Comparison of ENCODE assay signal across 9 cellular contexts in genomic region chrX:73562458-73562857, GRCh38. TPM values are rescaled to one million over a fixed set of nuclear protein-coding genes. Genes with fewer than 3 reads are reported as not detected.
A peak's percentile ranks its signal among the peaks of the same experiment; 100 is the strongest.
DNase-seq lines count a peak whose midpoint lies in the region; ATAC-seq, FAIRE-seq and TF ChIP-seq lines count a peak whose summit lies in the region.
"Had no signal": no experiment of that assay in that cellular context is flagged by ENCODE, and none has a peak within 500 bp of the region (broad histone marks: within the 10 kb centered on the region; RNA-seq: fewer than 3 reads in every experiment).

No MANE protein-coding gene starts in this region.

- no peak for DNase-seq in activated CD4-positive, alpha-beta T cell treated with anti-CD3 and anti-CD28 coated beads, Interleukin-2, amount 10 ng/mL, durations not matched to agents 24 days and 14 days
- no peak for DNase-seq in activated CD4-positive, alpha-beta T cell treated with anti-CD3 and anti-CD28 coated beads for 1 hour
- no peak for DNase-seq in NT2/D1 (ENCODE audit: low read depth, low spot score)
- no peak for DNase-seq in endothelial cell of umbilical vein (ENCODE audit: low read depth, low spot score)
- DNase-seq in ovary, result no peak
- DNase-seq in dermis blood vessel endothelial cell, result no peak
- DNase-seq in COR-L47 (lab: John Stamatoyannopoulos, UW), result no peak

- H3K4me3 ChIP-seq in NT2/D1 (ENCODE audit: insufficient read length, low read depth) (peak overlapping the region; percentile 54), endothelial cell of umbilical vein (replicated peaks in 1 of 3; ENCODE audit: insufficient read depth in 1 of 3, low read depth in 1 of 3, low read length in 3 of 3) (peak overlapping the region; percentile 61 to 87 (median 85)), ovary (peak overlapping the region; percentile 60)

- no peaks in the 10 kb centered on the region for H3K27me3 Mint-ChIP-seq in activated CD4-positive, alpha-beta T cell treated with anti-CD3 and anti-CD28 coated beads, Interleukin-2, amount 10 ng/mL, durations not matched to agents 24 days and 14 days

- CTCF ChIA-PET in endothelial cell of umbilical vein (lab: Charles Lee), result no interaction called here

- H2AFZ ChIP-seq in endothelial cell of umbilical vein (ENCODE audit: low read depth, low read length), result peak overlapping the region; percentile 80

- BruUV-seq in endothelial cell of umbilical vein (replicated peaks; lab: Mats Ljungman, UMichigan), result TSS peak; percentile 51

- H3K36me3 Mint-ChIP-seq in activated CD4-positive, alpha-beta T cell treated with anti-CD3 and anti-CD28 coated beads, Interleukin-2, amount 10 ng/mL, durations not matched to agents 24 days and 14 days (ENCODE audit: low read depth), result peaks cover 5% of the 10 kb centered on the region

- no peaks in the 10 kb centered on the region for H4K20me1 ChIP-seq in endothelial cell of umbilical vein (replicated peaks; ENCODE audit: control insufficient read depth, extremely low read depth, insufficient read depth, low read length)

- TF ChIP-seq CTCF in endothelial cell of umbilical vein (IDR thresholded peaks at IDR 0.05; ENCODE audit: extremely low read depth in 1 of 2, insufficient read depth in 1 of 2, low read depth in 1 of 2, low read length in 2 of 2) (no peak), ovary (IDR thresholded peaks at IDR 0.05) (no peak)

- H3K27me3 ChIP-seq in NT2/D1 (ENCODE audit: insufficient read depth, insufficient read length), result no peaks in the 10 kb centered on the region
- H3K27me3 ChIP-seq in endothelial cell of umbilical vein (ENCODE audit: control insufficient read depth in 2 of 2, insufficient read depth in 2 of 2, low read length in 2 of 2), result no peaks in the 10 kb centered on the region
- H3K27me3 ChIP-seq in ovary, result no peaks in the 10 kb centered on the region

- TF ChIP-seq POLR2A in endothelial cell of umbilical vein (IDR thresholded peaks at IDR 0.05; ENCODE audit: low read depth, low read length), result no peak
- TF ChIP-seq POLR2A in ovary (IDR thresholded peaks at IDR 0.05), result no peak

- dilution Hi-C loops in endothelial cell of umbilical vein (cut with MboI; ENCODE audit: extremely low pct_ligation_motif_present, low sequenced_read_pairs), result no loop called here

- no peaks in the 10 kb centered on the region for H3K36me3 ChIP-seq in NT2/D1 (ENCODE audit: insufficient read depth, insufficient read length, low read length)
- no peaks in the 10 kb centered on the region for H3K36me3 ChIP-seq in endothelial cell of umbilical vein (ENCODE audit: control insufficient read depth in 2 of 2, extremely low read depth in 1 of 2, insufficient read depth in 2 of 2, low read length in 2 of 2)
- H3K36me3 ChIP-seq in ovary, result no peaks in the 10 kb centered on the region

- H3K9me3 ChIP-seq in NT2/D1 (ENCODE audit: insufficient read depth, low read length) (no peaks in the 10 kb centered on the region), endothelial cell of umbilical vein (replicated peaks; ENCODE audit: control insufficient read depth, insufficient read depth, low read length) (no peaks in the 10 kb centered on the region), ovary (no peaks in the 10 kb centered on the region)

- H3K4me1 Mint-ChIP-seq in activated CD4-positive, alpha-beta T cell treated with anti-CD3 and anti-CD28 coated beads, Interleukin-2, amount 10 ng/mL, durations not matched to agents 24 days and 14 days, result peaks cover 11% of the 10 kb centered on the region

- peak overlapping the region; percentile 92 for H3K27ac Mint-ChIP-seq in activated CD4-positive, alpha-beta T cell treated with anti-CD3 and anti-CD28 coated beads, Interleukin-2, amount 10 ng/mL, durations not matched to agents 24 days and 14 days

- H3K27ac ChIP-seq in endothelial cell of umbilical vein (ENCODE audit: insufficient read depth, low read depth, low read length), result peak overlapping the region; percentile 51
- H3K27ac ChIP-seq in ovary, result peak overlapping the region in 1 of 2 donors; percentile 76

- H3K4me1 ChIP-seq in NT2/D1 (ENCODE audit: insufficient read depth, insufficient read length), result no peaks in the 10 kb centered on the region
- H3K4me1 ChIP-seq in endothelial cell of umbilical vein (ENCODE audit: control insufficient read depth, extremely low read depth, insufficient read depth, low read length), result peaks cover 13% of the 10 kb centered on the region
- H3K4me1 ChIP-seq in ovary (ENCODE audit: insufficient read depth), result no peaks in the 10 kb centered on the region

- WGBS in ovary, 3 donors, result 23 to 35% (median 29%) methylated on average over 3 of the region's 3 CpGs

- no peak for TF ChIP-seq EP300 in ovary (IDR thresholded peaks at IDR 0.05)

- peak overlapping the region; percentile 97 for H3K4me2 ChIP-seq in endothelial cell of umbilical vein (ENCODE audit: insufficient read depth, low read length)

- intact Hi-C loops in activated CD4-positive, alpha-beta T cell treated with anti-CD3 and anti-CD28 coated beads, Interleukin-2, amount 10 ng/mL, durations not matched to agents 24 days and 14 days (cut with micrococcal nuclease), result loop anchor here (5.0 to 10.0 kb wide), 2 partner anchors 382 to 730 kb away; no protein-coding TSS in a partner anchor
- intact Hi-C loops in endothelial cell of umbilical vein (cut with micrococcal nuclease), result no loop called here
- intact Hi-C loops in ovary (cut with DNase I), result no loop called here

- no peak for FAIRE-seq in endothelial cell of umbilical vein (lab: Jason Lieb, UNC)
- FAIRE-seq: G401.6 had no signal

- H3K4me3 Mint-ChIP-seq in activated CD4-positive, alpha-beta T cell treated with anti-CD3 and anti-CD28 coated beads, Interleukin-2, amount 10 ng/mL, durations not matched to agents 24 days and 14 days, result peak overlapping the region; percentile 88

- POLR2A ChIA-PET in endothelial cell of umbilical vein (lab: Charles Lee), result no interaction called here

- H3K9me3 Mint-ChIP-seq in activated CD4-positive, alpha-beta T cell treated with anti-CD3 and anti-CD28 coated beads, Interleukin-2, amount 10 ng/mL, durations not matched to agents 24 days and 14 days, result no peaks in the 10 kb centered on the region

- H3K79me2 ChIP-seq in endothelial cell of umbilical vein (ENCODE audit: control insufficient read depth, insufficient read depth, low read length), result no peaks in the 10 kb centered on the region

- H3K9ac ChIP-seq in NT2/D1 (ENCODE audit: insufficient read length, low read depth) (peak overlapping the region; percentile 65), endothelial cell of umbilical vein (replicated peaks; ENCODE audit: extremely low read depth, insufficient read depth, low read length) (peak overlapping the region; percentile 88)

- no peak for ATAC-seq in GM18870 (IDR thresholded peaks at IDR 0.05; ENCODE audit: unreplicated experiment)

- no peaks in the 10 kb centered on the region for H3K9me1 ChIP-seq in endothelial cell of umbilical vein (replicated peaks; ENCODE audit: control insufficient read depth, extremely low read depth, insufficient read depth, low read length)

TF ChIP-seq in endothelial cell of umbilical vein, 7 proteins besides CTCF, POLR2A, EP300 and RAD21:
- no peak for TF ChIP-seq EZH2 (IDR thresholded peaks at IDR 0.05; ENCODE audit: borderline replicate concordance, low read depth, low read length, severe bottlenecking)
- TF ChIP-seq GATA2 (IDR thresholded peaks at IDR 0.05; ENCODE audit: insufficient read depth, insufficient read length, low read depth, low read length), result no peak
- TF ChIP-seq POLR2AphosphoS5 (IDR thresholded peaks at IDR 0.05; ENCODE audit: insufficient read depth, low read depth, low read length), result no peak
- no peak for TF ChIP-seq FOS (IDR thresholded peaks at IDR 0.05; ENCODE audit: borderline replicate concordance, insufficient read depth, low read length)
- TF ChIP-seq JUN (IDR thresholded peaks at IDR 0.05; ENCODE audit: borderline replicate concordance, insufficient read depth, insufficient read length, low read depth), result no peak
- no peak for TF ChIP-seq MAX (IDR thresholded peaks at IDR 0.05; ENCODE audit: insufficient read depth, insufficient read length)
- TF ChIP-seq MYC (IDR thresholded peaks at IDR 0.05; ENCODE audit: low read depth, low read length), result no peak

RNA-seq across cellular contexts. Expression of gene CHIC1, which starts 0.5 kb away (rescaled TPM):
- 4.8 and 5.4 TPM in 2 replicates for total RNA-seq in activated CD4-positive, alpha-beta T cell treated with anti-CD3 and anti-CD28 coated beads, Interleukin-2, amount 10 ng/mL, durations not matched to agents 24 days and 14 days
- total RNA-seq in endothelial cell of umbilical vein (6.1 and 7.5 TPM in 2 replicates), ovary (10 to 100 TPM; 11.0 to 14.2 (median 12.8) TPM), dermis blood vessel endothelial cell (11.9 and 13.2 TPM in 2 replicates)
- polyA plus RNA-seq in endothelial cell of umbilical vein (2.4 and 3.0 TPM in 2 replicates), ovary (1 to 10 TPM; 3.6 to 8.3 TPM)
- 2.7 and 2.9 TPM in 2 replicates for polyA plus RNA-seq in endothelial cell of umbilical vein (2011; cell fraction: cytosol; rRNA removed)
- polyA plus RNA-seq in endothelial cell of umbilical vein (2011; cell fraction: nucleus; rRNA removed), result 8.1 and 11.0 TPM in 2 replicates
- polyA plus RNA-seq in endothelial cell of umbilical vein (2012), result 4.8 and 6.0 TPM in 2 replicates
- 5.5 and 6.6 TPM in 2 replicates for polyA minus RNA-seq in endothelial cell of umbilical vein
- 5.1 TPM for polyA minus RNA-seq in endothelial cell of umbilical vein (2011; cell fraction: cytosol; rRNA and poly(A)+ RNA removed)
- polyA minus RNA-seq in endothelial cell of umbilical vein (2011; cell fraction: nucleus; rRNA and poly(A)+ RNA removed), result 10.7 and 13.8 TPM in 2 replicates
